10 cellular contexts compared by ENCODE assay signal in genomic region chr5:78300464-78301045, GRCh38. TPM values are rescaled to one million over a fixed set of nuclear protein-coding genes. Genes with fewer than 3 reads are reported as not detected.
DNase-seq lines count a peak whose midpoint lies in the region; TF ChIP-seq lines count a peak whose summit lies in the region.
"Had no signal": no experiment of that assay in that cellular context is flagged by ENCODE, and none has a peak within 500 bp of the region (broad histone marks: within the 10 kb centered on the region; RNA-seq: fewer than 3 reads in every experiment).

No MANE protein-coding gene starts in this region.

- peaks cover 15% of the 10 kb centered on the region for H3K9me3 Mint-ChIP-seq in mesothelial cell of epicardium
- H3K9me3 Mint-ChIP-seq: activated naive CD4-positive, alpha-beta T cell treated with anti-CD3 and anti-CD28 coated beads for 36 hours had no signal

- no peak overlapping the region for H3K4me3 Mint-ChIP-seq in mesothelial cell of epicardium
- H3K4me3 Mint-ChIP-seq: activated naive CD4-positive, alpha-beta T cell treated with anti-CD3 and anti-CD28 coated beads for 36 hours had no signal

- TF ChIP-seq CTCF in LNCaP clone FGC (IDR thresholded peaks at IDR 0.05; ENCODE audit: control insufficient read depth, extremely low read depth, insufficient read depth) (peak; percentile 36), cardiac fibroblast (IDR thresholded peaks at IDR 0.05; ENCODE audit: low read depth, low read length) (peak; percentile 5), mesothelial cell of epicardium (IDR thresholded peaks at IDR 0.05; ENCODE audit: unreplicated experiment) (peak; percentile 18)

- no peaks in the 10 kb centered on the region for H3K36me3 Mint-ChIP-seq in mesothelial cell of epicardium

- peaks cover 3% of the 10 kb centered on the region for H3K4me1 Mint-ChIP-seq in mesothelial cell of epicardium

- H3K27me3 Mint-ChIP-seq in mesothelial cell of epicardium (ENCODE audit: low read depth), result peaks cover 4% of the 10 kb centered on the region

- DNase-seq in EL, result peak; percentile 35
- DNase-seq in LNCaP clone FGC (ENCODE audit: low read depth), result no peak
- peak; percentile 56 for DNase-seq in cardiac fibroblast (ENCODE audit: low read depth in 2 of 2)
- no peak for DNase-seq in mesothelial cell of epicardium (ENCODE audit: low spot score in 2 of 2, unreplicated experiment in 2 of 2)
- DNase-seq in nucleus accumbens (lab: John Stamatoyannopoulos, UW), result no peak
- no peak for DNase-seq in NCI-H2196 treated with DMSO at 0.1 percent for 48 hours (lab: John Stamatoyannopoulos, UW; ENCODE audit: unreplicated experiment)
- no peak for DNase-seq in hypothalamus (lab: John Stamatoyannopoulos, UW)
- no peak for DNase-seq in OCI-M2 (lab: John Stamatoyannopoulos, UW; ENCODE audit: unreplicated experiment)
- DNase-seq: activated naive CD4-positive, alpha-beta T cell treated with anti-CD3 and anti-CD28 coated beads for 36 hours had no signal

- no peak overlapping the region for H3K4me3 ChIP-seq in LNCaP clone FGC (ENCODE audit: low read depth, low read length)
- no peak overlapping the region for H3K4me3 ChIP-seq in cardiac fibroblast (replicated peaks in 1 of 2; ENCODE audit: low read depth in 2 of 2, low read length in 2 of 2)
- H3K4me3 ChIP-seq: HAP-1 had no signal

- no peak overlapping the region for H3K27ac Mint-ChIP-seq in mesothelial cell of epicardium
- H3K27ac Mint-ChIP-seq: activated naive CD4-positive, alpha-beta T cell treated with anti-CD3 and anti-CD28 coated beads for 36 hours had no signal

RNA-seq across cellular contexts. Expression of gene AP3B1, which starts 6.1 kb away (rescaled TPM):
- total RNA-seq in mesothelial cell of epicardium, result 48.7 to 50.6 TPM (median 49.2 TPM) in 3 replicates

RNA-seq across cellular contexts. Expression of gene SCAMP1, which starts 59.9 kb away (rescaled TPM):
- total RNA-seq in mesothelial cell of epicardium, result 41.2 to 45.4 TPM (median 43.7 TPM) in 3 replicates

Comparison
In these comparisons a context has a peak if more than half of its experiments do, and no peak if none do; other contexts are left out.
1. DNase-seq: peak in EL (single experiment) and cardiac fibroblast (2 of 2); none in LNCaP clone FGC (single experiment), mesothelial cell of epicardium (0 of 2), nucleus accumbens (0 of 56), NCI-H2196 treated with DMSO at 0.1 percent for 48 hours (single experiment), hypothalamus (0 of 51) and OCI-M2 (single experiment).
2. Peak in every context shown above with its lines, with median percentiles within 50 percentile points of each other: CTCF ChIP-seq.